In the genomic region with DNA sequence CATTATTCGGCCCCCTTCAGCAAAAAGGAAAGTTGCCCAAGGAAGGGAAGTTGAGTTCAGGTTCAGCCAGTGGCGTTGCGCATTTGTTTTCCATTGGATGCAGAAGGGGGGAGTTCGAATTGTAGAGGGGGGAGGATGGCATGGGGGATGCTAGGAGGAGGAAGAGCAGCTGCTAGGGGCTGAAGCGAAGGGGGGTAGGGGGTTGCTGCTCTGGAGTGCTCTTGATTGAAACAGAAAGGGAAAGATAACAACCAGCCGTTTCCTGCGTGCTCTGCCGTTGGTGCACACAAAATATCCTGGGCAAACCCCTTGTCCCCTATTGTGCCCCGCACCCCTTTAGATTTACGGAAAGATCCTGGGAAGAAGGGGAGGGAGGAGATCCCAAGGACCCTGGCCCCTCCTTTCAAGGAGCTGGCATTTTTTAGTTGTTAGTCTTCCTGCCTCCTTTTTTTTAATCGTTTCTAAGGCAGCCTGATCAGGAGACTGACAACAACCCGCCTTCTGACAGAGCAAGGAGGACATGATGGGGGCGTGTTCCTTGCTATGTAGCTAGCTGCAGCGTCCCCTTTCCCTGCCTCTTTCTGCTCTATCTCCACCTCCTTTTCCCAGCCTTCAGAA, we compare ENCODE assay signal across 1 cellular context.
A peak's percentile ranks its signal among the peaks of the same experiment; 100 is the strongest.
TF ChIP-seq lines count a peak whose summit lies in the region.

No MANE protein-coding gene starts in this region.

TF ChIP-seq in H1, 55 proteins besides CTCF, POLR2A, EP300 and RAD21:
- TF ChIP-seq TCF12 (IDR thresholded peaks at IDR 0.05; ENCODE audit: low read depth, low read length) (no peak), RNF2 (IDR thresholded peaks at IDR 0.05; ENCODE audit: borderline replicate concordance, low read depth, low read length, missing control alignments, poor library complexity, severe bottlenecking) (no peak), CHD1 (IDR thresholded peaks at IDR 0.05; ENCODE audit: low read depth, low read length) (no peak), SIN3A (conservative IDR thresholded peaks at IDR 0.05 in 1 of 2, IDR thresholded peaks at IDR 0.05 in 1 of 2; ENCODE audit: low read depth in 1 of 2, low read length in 2 of 2) (peak; percentile 52 to 91; a peak in 3 of 4 replicates)
- TF ChIP-seq, protein P1, sequence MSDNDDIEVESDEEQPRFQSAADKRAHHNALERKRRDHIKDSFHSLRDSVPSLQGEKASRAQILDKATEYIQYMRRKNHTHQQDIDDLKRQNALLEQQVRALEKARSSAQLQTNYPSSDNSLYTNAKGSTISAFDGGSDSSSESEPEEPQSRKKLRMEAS (IDR thresholded peaks at IDR 0.05), result no peak
